In the genomic region with DNA sequence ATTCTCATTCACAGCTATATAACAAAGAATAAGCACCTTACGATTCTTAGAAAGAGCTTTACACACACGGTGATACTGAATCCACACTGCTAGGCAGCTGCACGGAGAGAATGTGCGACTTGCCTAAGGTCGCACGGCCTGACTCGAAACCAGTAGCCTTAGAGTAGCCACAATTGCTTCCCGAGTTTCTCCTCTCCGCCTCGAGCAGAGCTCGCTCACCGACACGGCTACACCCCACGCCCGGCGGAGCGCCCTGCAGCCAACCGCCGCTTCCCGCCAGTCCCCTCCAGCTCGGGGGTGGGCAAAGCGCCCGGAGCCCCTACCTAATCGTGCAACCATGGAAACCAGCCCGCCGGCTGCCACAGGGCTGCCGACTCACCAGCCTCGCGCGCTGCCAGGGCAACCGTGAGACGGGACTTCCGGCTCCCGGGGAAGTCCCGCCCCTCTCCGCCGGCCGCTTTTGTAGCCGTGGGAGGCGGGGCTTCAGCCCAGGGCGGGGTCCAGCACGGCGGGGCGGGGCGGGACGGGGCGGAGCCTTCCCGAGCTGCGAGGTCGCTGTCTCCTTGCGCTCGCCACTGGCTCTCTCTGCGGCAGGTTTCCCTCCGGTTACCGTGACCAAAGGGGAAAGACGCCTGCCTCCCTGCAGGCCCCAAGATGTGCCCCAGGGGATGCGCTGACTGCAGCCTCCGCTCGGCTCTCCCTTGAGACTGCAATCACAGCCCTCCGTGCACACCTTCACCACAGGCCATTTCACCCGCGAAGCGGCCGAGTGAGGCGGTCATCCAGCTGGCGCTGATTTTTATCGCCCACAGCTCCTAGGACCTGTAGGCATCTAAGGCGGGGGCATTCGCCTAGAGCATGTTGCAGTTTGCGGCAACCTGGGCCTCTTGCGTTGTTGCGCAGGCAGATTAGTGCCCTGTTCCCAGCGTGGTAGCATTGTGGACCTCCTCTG, we compare ENCODE assay signal across 1 cellular context.
TF ChIP-seq lines count a peak whose summit lies in the region.

No MANE protein-coding gene starts in this region.

TF ChIP-seq in HEK293, 187 proteins besides CTCF, POLR2A, EP300 and RAD21 (continued from another document and continues in another):
- peak; percentile 70 for TF ChIP-seq SCRT2 (tag by site-specific recombination; IDR thresholded peaks at IDR 0.05)
- no peak for TF ChIP-seq ZNF266 (tag by site-specific recombination; IDR thresholded peaks at IDR 0.05; ENCODE audit: low read depth)
- no peak for TF ChIP-seq ZNF596 (tag by site-specific recombination; IDR thresholded peaks at IDR 0.05)
- TF ChIP-seq, protein P1, sequence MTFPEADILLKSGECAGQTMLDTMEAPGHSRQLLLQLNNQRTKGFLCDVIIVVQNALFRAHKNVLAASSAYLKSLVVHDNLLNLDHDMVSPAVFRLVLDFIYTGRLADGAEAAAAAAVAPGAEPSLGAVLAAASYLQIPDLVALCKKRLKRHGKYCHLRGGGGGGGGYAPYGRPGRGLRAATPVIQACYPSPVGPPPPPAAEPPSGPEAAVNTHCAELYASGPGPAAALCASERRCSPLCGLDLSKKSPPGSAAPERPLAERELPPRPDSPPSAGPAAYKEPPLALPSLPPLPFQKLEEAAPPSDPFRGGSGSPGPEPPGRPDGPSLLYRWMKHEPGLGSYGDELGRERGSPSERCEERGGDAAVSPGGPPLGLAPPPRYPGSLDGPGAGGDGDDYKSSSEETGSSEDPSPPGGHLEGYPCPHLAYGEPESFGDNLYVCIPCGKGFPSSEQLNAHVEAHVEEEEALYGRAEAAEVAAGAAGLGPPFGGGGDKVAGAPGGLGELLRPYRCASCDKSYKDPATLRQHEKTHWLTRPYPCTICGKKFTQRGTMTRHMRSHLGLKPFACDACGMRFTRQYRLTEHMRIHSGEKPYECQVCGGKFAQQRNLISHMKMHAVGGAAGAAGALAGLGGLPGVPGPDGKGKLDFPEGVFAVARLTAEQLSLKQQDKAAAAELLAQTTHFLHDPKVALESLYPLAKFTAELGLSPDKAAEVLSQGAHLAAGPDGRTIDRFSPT (tag by site-specific recombination; IDR thresholded peaks at IDR 0.05): peak; percentile 87
- TF ChIP-seq KLF7 (tag by site-specific recombination; IDR thresholded peaks at IDR 0.05; ENCODE audit: borderline replicate concordance): 0 out of 2 replicates have a peak, but pooled peaks have one; percentile 28
- TF ChIP-seq SCRT1 (tag by site-specific recombination; IDR thresholded peaks at IDR 0.05; ENCODE audit: borderline replicate concordance): 0 out of 2 replicates have a peak, but pooled peaks have one; percentile 12
- TF ChIP-seq ZNF433 (tag by site-specific recombination; IDR thresholded peaks at IDR 0.05; ENCODE audit: low read depth): no peak
- peak; percentile 53 for TF ChIP-seq ZXDB (tag by site-specific recombination; IDR thresholded peaks at IDR 0.05)
- TF ChIP-seq, protein P2, sequence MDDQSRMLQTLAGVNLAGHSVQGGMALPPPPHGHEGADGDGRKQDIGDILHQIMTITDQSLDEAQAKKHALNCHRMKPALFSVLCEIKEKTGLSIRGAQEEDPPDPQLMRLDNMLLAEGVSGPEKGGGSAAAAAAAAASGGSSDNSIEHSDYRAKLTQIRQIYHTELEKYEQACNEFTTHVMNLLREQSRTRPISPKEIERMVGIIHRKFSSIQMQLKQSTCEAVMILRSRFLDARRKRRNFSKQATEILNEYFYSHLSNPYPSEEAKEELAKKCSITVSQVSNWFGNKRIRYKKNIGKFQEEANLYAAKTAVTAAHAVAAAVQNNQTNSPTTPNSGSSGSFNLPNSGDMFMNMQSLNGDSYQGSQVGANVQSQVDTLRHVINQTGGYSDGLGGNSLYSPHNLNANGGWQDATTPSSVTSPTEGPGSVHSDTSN (CRISPR knock-in tag; IDR thresholded peaks at IDR 0.05): peak; percentile 58; the same call in 1 of the 2 replicates
- TF ChIP-seq, protein P3, sequence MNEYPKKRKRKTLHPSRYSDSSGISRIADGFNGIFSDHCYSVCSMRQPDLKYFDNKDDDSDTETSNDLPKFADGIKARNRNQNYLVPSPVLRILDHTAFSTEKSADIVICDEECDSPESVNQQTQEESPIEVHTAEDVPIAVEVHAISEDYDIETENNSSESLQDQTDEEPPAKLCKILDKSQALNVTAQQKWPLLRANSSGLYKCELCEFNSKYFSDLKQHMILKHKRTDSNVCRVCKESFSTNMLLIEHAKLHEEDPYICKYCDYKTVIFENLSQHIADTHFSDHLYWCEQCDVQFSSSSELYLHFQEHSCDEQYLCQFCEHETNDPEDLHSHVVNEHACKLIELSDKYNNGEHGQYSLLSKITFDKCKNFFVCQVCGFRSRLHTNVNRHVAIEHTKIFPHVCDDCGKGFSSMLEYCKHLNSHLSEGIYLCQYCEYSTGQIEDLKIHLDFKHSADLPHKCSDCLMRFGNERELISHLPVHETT (tag by site-specific recombination; IDR thresholded peaks at IDR 0.05): no peak
- TF ChIP-seq, protein P4, sequence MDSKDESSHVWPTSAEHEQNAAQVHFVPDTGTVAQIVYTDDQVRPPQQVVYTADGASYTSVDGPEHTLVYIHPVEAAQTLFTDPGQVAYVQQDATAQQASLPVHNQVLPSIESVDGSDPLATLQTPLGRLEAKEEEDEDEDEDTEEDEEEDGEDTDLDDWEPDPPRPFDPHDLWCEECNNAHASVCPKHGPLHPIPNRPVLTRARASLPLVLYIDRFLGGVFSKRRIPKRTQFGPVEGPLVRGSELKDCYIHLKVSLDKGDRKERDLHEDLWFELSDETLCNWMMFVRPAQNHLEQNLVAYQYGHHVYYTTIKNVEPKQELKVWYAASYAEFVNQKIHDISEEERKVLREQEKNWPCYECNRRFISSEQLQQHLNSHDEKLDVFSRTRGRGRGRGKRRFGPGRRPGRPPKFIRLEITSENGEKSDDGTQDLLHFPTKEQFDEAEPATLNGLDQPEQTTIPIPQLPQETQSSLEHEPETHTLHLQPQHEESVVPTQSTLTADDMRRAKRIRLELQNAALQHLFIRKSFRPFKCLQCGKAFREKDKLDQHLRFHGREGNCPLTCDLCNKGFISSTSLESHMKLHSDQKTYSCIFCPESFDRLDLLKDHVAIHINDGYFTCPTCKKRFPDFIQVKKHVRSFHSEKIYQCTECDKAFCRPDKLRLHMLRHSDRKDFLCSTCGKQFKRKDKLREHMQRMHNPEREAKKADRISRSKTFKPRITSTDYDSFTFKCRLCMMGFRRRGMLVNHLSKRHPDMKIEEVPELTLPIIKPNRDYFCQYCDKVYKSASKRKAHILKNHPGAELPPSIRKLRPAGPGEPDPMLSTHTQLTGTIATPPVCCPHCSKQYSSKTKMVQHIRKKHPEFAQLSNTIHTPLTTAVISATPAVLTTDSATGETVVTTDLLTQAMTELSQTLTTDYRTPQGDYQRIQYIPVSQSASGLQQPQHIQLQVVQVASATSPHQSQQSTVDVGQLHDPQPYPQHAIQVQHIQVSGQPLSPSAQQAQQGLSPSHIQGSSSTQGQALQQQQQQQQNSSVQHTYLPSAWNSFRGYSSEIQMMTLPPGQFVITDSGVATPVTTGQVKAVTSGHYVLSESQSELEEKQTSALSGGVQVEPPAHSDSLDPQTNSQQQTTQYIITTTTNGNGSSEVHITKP (tag by site-specific recombination; IDR thresholded peaks at IDR 0.05): peak; percentile 26; the same call in 1 of the 2 replicates
- TF ChIP-seq, protein P5, sequence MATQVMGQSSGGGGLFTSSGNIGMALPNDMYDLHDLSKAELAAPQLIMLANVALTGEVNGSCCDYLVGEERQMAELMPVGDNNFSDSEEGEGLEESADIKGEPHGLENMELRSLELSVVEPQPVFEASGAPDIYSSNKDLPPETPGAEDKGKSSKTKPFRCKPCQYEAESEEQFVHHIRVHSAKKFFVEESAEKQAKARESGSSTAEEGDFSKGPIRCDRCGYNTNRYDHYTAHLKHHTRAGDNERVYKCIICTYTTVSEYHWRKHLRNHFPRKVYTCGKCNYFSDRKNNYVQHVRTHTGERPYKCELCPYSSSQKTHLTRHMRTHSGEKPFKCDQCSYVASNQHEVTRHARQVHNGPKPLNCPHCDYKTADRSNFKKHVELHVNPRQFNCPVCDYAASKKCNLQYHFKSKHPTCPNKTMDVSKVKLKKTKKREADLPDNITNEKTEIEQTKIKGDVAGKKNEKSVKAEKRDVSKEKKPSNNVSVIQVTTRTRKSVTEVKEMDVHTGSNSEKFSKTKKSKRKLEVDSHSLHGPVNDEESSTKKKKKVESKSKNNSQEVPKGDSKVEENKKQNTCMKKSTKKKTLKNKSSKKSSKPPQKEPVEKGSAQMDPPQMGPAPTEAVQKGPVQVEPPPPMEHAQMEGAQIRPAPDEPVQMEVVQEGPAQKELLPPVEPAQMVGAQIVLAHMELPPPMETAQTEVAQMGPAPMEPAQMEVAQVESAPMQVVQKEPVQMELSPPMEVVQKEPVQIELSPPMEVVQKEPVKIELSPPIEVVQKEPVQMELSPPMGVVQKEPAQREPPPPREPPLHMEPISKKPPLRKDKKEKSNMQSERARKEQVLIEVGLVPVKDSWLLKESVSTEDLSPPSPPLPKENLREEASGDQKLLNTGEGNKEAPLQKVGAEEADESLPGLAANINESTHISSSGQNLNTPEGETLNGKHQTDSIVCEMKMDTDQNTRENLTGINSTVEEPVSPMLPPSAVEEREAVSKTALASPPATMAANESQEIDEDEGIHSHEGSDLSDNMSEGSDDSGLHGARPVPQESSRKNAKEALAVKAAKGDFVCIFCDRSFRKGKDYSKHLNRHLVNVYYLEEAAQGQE (tag by site-specific recombination; IDR thresholded peaks at IDR 0.05): peak; percentile 32; the same call in 1 of the 2 replicates
- TF ChIP-seq, protein P6, sequence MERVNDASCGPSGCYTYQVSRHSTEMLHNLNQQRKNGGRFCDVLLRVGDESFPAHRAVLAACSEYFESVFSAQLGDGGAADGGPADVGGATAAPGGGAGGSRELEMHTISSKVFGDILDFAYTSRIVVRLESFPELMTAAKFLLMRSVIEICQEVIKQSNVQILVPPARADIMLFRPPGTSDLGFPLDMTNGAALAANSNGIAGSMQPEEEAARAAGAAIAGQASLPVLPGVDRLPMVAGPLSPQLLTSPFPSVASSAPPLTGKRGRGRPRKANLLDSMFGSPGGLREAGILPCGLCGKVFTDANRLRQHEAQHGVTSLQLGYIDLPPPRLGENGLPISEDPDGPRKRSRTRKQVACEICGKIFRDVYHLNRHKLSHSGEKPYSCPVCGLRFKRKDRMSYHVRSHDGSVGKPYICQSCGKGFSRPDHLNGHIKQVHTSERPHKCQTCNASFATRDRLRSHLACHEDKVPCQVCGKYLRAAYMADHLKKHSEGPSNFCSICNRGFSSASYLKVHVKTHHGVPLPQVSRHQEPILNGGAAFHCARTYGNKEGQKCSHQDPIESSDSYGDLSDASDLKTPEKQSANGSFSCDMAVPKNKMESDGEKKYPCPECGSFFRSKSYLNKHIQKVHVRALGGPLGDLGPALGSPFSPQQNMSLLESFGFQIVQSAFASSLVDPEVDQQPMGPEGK (tag by site-specific recombination; IDR thresholded peaks at IDR 0.05): peak; percentile 83
- 0 out of 2 replicates have a peak, but pooled peaks have one; percentile 12 for TF ChIP-seq WT1 (tag by site-specific recombination; IDR thresholded peaks at IDR 0.05)
- no peak for TF ChIP-seq ZNF837 (tag by site-specific recombination; IDR thresholded peaks at IDR 0.05)
- peak; percentile 40; the same call in 1 of the 2 replicates for TF ChIP-seq MYNN (tag by site-specific recombination; IDR thresholded peaks at IDR 0.05; ENCODE audit: borderline replicate concordance)
- peak; percentile 51 for TF ChIP-seq GLIS2 (tag by site-specific recombination; IDR thresholded peaks at IDR 0.05)
- TF ChIP-seq GLIS1 (tag by site-specific recombination; IDR thresholded peaks at IDR 0.05): peak; percentile 55
- TF ChIP-seq ZNF354C (tag by site-specific recombination; IDR thresholded peaks at IDR 0.05; ENCODE audit: borderline replicate concordance, low read depth): no peak
- TF ChIP-seq FEZF1 (tag by site-specific recombination; IDR thresholded peaks at IDR 0.05): peak; percentile 70
- 0 out of 2 replicates have a peak, but pooled peaks have one; percentile 20 for TF ChIP-seq GFI1B (tag by site-specific recombination; IDR thresholded peaks at IDR 0.05)
- no peak for TF ChIP-seq ZNF202 (tag by site-specific recombination; IDR thresholded peaks at IDR 0.05; ENCODE audit: borderline replicate concordance)
- peak; percentile 19; the same call in 1 of the 2 replicates for TF ChIP-seq OSR2 (tag by site-specific recombination; IDR thresholded peaks at IDR 0.05)
- TF ChIP-seq ZNF214 (tag by site-specific recombination; IDR thresholded peaks at IDR 0.05; ENCODE audit: borderline replicate concordance): no peak
- TF ChIP-seq TRIM28 (IDR thresholded peaks at IDR 0.05; ENCODE audit: borderline replicate concordance, low read length): peak; percentile 41; the same call in 1 of the 2 replicates
- TF ChIP-seq, protein P7, sequence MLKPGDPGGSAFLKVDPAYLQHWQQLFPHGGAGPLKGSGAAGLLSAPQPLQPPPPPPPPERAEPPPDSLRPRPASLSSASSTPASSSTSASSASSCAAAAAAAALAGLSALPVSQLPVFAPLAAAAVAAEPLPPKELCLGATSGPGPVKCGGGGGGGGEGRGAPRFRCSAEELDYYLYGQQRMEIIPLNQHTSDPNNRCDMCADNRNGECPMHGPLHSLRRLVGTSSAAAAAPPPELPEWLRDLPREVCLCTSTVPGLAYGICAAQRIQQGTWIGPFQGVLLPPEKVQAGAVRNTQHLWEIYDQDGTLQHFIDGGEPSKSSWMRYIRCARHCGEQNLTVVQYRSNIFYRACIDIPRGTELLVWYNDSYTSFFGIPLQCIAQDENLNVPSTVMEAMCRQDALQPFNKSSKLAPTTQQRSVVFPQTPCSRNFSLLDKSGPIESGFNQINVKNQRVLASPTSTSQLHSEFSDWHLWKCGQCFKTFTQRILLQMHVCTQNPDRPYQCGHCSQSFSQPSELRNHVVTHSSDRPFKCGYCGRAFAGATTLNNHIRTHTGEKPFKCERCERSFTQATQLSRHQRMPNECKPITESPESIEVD (tag by site-specific recombination; IDR thresholded peaks at IDR 0.05): no peak
- no peak for TF ChIP-seq ZNF426 (tag by site-specific recombination; IDR thresholded peaks at IDR 0.05)
- TF ChIP-seq, protein P8, sequence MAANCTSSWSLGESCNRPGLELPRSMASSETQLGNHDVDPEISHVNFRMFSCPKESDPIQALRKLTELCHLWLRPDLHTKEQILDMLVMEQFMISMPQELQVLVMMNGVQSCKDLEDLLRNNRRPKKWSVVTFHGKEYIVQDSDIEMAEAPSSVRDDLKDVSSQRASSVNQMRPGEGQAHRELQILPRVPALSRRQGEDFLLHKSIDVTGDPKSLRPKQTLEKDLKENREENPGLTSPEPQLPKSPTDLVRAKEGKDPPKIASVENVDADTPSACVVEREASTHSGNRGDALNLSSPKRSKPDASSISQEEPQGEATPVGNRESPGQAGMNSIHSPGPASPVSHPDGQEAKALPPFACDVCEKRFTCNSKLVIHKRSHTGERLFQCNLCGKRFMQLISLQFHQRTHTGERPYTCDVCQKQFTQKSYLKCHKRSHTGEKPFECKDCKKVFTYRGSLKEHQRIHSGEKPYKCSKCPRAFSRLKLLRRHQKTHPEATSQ (tag by site-specific recombination; IDR thresholded peaks at IDR 0.05): no peak
- no peak for TF ChIP-seq ZNF785 (tag by site-specific recombination; IDR thresholded peaks at IDR 0.05)
- TF ChIP-seq SP2 (tag by site-specific recombination; IDR thresholded peaks at IDR 0.05): peak; percentile 91
- TF ChIP-seq ZNF623 (tag by site-specific recombination; IDR thresholded peaks at IDR 0.05): no peak
- no peak for TF ChIP-seq ZNF501 (tag by site-specific recombination; IDR thresholded peaks at IDR 0.05)
- peak; percentile 90 for TF ChIP-seq ZBTB8A (tag by site-specific recombination; IDR thresholded peaks at IDR 0.05)
- peak; percentile 66 for TF ChIP-seq ZBTB17 (tag by site-specific recombination; IDR thresholded peaks at IDR 0.05)
